ENCODE assay signal across 9 cellular contexts in genomic region chr10:79185796-79186374, GRCh38.
DNase-seq lines count a peak whose midpoint lies in the region; TF ChIP-seq lines count a peak whose summit lies in the region.
"Had no signal": no experiment of that assay in that cellular context is flagged by ENCODE, and none has a peak within 500 bp of the region (broad histone marks: within the 10 kb centered on the region; RNA-seq: fewer than 3 reads in every experiment).

No MANE protein-coding gene starts in this region.

- TF ChIP-seq CTCF in Loucy (conservative IDR thresholded peaks at IDR 0.05; ENCODE audit: low read length), result no peak

- H3K4me1 ChIP-seq in Loucy (ENCODE audit: insufficient read depth, low read length, poor library complexity, severe bottlenecking) (peaks cover 16% of the 10 kb centered on the region), duodenal mucosa (ENCODE audit: control insufficient read depth in 1 of 2, insufficient read depth in 2 of 2, low read length in 2 of 2) (peaks cover 69 to 78% of the 10 kb centered on the region in 2 donors), muscle layer of colon (ENCODE audit: insufficient read depth, low read length) (peaks cover 62% of the 10 kb centered on the region)

- no peaks in the 10 kb centered on the region for H3K9me3 ChIP-seq in Loucy (ENCODE audit: insufficient read depth, low read depth, low read length)
- H3K9me3 ChIP-seq in duodenal mucosa (ENCODE audit: control insufficient read depth in 1 of 2, low read length in 2 of 2), result no peaks in the 10 kb centered on the region
- no peaks in the 10 kb centered on the region for H3K9me3 ChIP-seq in muscle layer of colon (ENCODE audit: low read length)
- no peaks in the 10 kb centered on the region for H3K9me3 ChIP-seq in MG63

- peaks cover 77% of the 10 kb centered on the region; the same call in 1 of the 2 replicates for H3K79me2 ChIP-seq in Loucy (ENCODE audit: insufficient read depth, low read length)

- no peaks in the 10 kb centered on the region for H3K9me2 ChIP-seq in Loucy (replicated peaks; ENCODE audit: low read depth, low read length)

- no peak overlapping the region for H2AFZ ChIP-seq in Loucy (ENCODE audit: low read length)

- peaks cover 68% of the 10 kb centered on the region; the same call in 1 of the 2 replicates for H3K36me3 ChIP-seq in Loucy (ENCODE audit: insufficient read depth, low read length)
- H3K36me3 ChIP-seq in duodenal mucosa (ENCODE audit: control insufficient read depth in 1 of 2, insufficient read depth in 2 of 2, low read length in 2 of 2), result peaks cover 0 to 14% of the 10 kb centered on the region in 2 donors
- peaks cover 9% of the 10 kb centered on the region for H3K36me3 ChIP-seq in muscle layer of colon (ENCODE audit: insufficient read depth, low read length)
- peaks cover 87% of the 10 kb centered on the region for H3K36me3 ChIP-seq in MG63

- H3K4me3 ChIP-seq in Loucy (ENCODE audit: low read length, poor library complexity, severe bottlenecking) (no peak overlapping the region), duodenal mucosa (ENCODE audit: low read depth in 1 of 2, low read length in 2 of 2) (no peak overlapping the region), muscle layer of colon (ENCODE audit: low read depth in 1 of 2, low read length in 2 of 2) (no peak overlapping the region), MG63 (no peak overlapping the region)

- H3F3A ChIP-seq in Loucy (ENCODE audit: low read depth), result no peaks in the 10 kb centered on the region

- DNase-seq in LoVo (ENCODE audit: low spot score) (no peak), NCI-H1417 treated with DMSO at 0.1 percent for 48 hours (lab: John Stamatoyannopoulos, UW) (no peak), MG63 (no peak), SKM-1 (lab: John Stamatoyannopoulos, UW; ENCODE audit: unreplicated experiment) (no peak)
- DNase-seq: NCI-H446 treated with DMSO at 0.1 percent for 48 hours had no signal

- H3K9ac ChIP-seq in Loucy (ENCODE audit: low read depth, low read length, poor library complexity, severe bottlenecking) (peak overlapping the region; percentile 8), duodenal mucosa (ENCODE audit: low read depth in 1 of 2, low read length in 2 of 2) (peak overlapping the region in 1 of 2 donors; percentile 34), muscle layer of colon (ENCODE audit: low read length) (no peak overlapping the region)

- peaks cover 11% of the 10 kb centered on the region for H4K20me1 ChIP-seq in Loucy (ENCODE audit: insufficient read depth, low read length, poor library complexity, severe bottlenecking)

- H3K27me3 ChIP-seq in Loucy (ENCODE audit: insufficient read depth, low read length, poor library complexity, severe bottlenecking), result no peaks in the 10 kb centered on the region
- H3K27me3 ChIP-seq in duodenal mucosa (ENCODE audit: control insufficient read depth in 1 of 2, insufficient read depth in 2 of 2, low read length in 2 of 2), result no peaks in the 10 kb centered on the region
- no peaks in the 10 kb centered on the region for H3K27me3 ChIP-seq in muscle layer of colon (ENCODE audit: control insufficient read depth in 1 of 2, insufficient read depth in 2 of 2, low read length in 2 of 2)
- no peaks in the 10 kb centered on the region for H3K27me3 ChIP-seq in MG63

- H3K4me2 ChIP-seq in Loucy (ENCODE audit: low read depth, low read length, poor library complexity, severe bottlenecking), result no peak overlapping the region

- peak overlapping the region; percentile 15 for H3K27ac ChIP-seq in duodenal mucosa (ENCODE audit: low read depth, low read length)
- peak overlapping the region; percentile 79 for H3K27ac ChIP-seq in muscle layer of colon (ENCODE audit: low read depth, low read length)
- peak overlapping the region; percentile 27 for H3K27ac ChIP-seq in temporal lobe (ENCODE audit: low read depth, low read length)

Comparison
In these comparisons a context has a peak if more than half of its experiments do, and no peak if none do; other contexts are left out.
1. H3K27ac ChIP-seq: peak in every context shown above with its lines; median percentile 79 in muscle layer of colon; 27 in temporal lobe; 15 in duodenal mucosa.